ENCODE assay signal across 8 cellular contexts in genomic region chr14:73634333-73634833, GRCh38. TPM values are rescaled to one million over a fixed set of nuclear protein-coding genes. Genes with fewer than 3 reads are reported as not detected.
DNase-seq lines count a peak whose midpoint lies in the region; ATAC-seq and TF ChIP-seq lines count a peak whose summit lies in the region.

No MANE protein-coding gene starts in this region.

- H3K36me3 ChIP-seq in HEK293 (ENCODE audit: control insufficient read depth in 2 of 2, insufficient read depth in 1 of 2, low read length in 2 of 2): no peaks in the 10 kb centered on the region
- no peaks in the 10 kb centered on the region for H3K36me3 ChIP-seq in WERI-Rb-1
- no peaks in the 10 kb centered on the region for H3K36me3 ChIP-seq in neutrophil

- peak overlapping the region; percentile 56; the same call in 1 of the 2 replicates for H3K27ac ChIP-seq in HEK293 (ENCODE audit: extremely low read depth, low read depth, low read length)
- peak overlapping the region; percentile 17 for H3K27ac ChIP-seq in WERI-Rb-1
- no peak overlapping the region for H3K27ac ChIP-seq in neutrophil

- no peaks in the 10 kb centered on the region for H3K27me3 ChIP-seq in WERI-Rb-1 (ENCODE audit: insufficient read depth, low read depth, severe bottlenecking)
- H3K27me3 ChIP-seq in neutrophil: peaks cover 48% of the 10 kb centered on the region

- H3K27ac Mint-ChIP-seq in glutamatergic neuron (ENCODE audit: unreplicated experiment): no peak overlapping the region

- POLR2A ChIA-PET in HEK293 (lab: Yijun Ruan, JAX): no interaction called here

- H3K4me1 Mint-ChIP-seq in glutamatergic neuron (ENCODE audit: low read depth, unreplicated experiment): no peaks in the 10 kb centered on the region

- peak; percentile 17 for TF ChIP-seq CTCF in AG09319 (IDR thresholded peaks at IDR 0.05; ENCODE audit: low read depth, low read length)
- 0 out of 2 replicates have a peak, but pooled peaks have one; percentile 15 for TF ChIP-seq CTCF in HEK293 (tag by site-specific recombination; IDR thresholded peaks at IDR 0.05)
- peak; percentile 54 for TF ChIP-seq CTCF in WERI-Rb-1 (IDR thresholded peaks at IDR 0.05; ENCODE audit: low read depth, low read length)
- TF ChIP-seq CTCF in glutamatergic neuron (IDR thresholded peaks at IDR 0.05; ENCODE audit: partially characterized antibody, unreplicated experiment): no peak
- TF ChIP-seq CTCF in neutrophil (IDR thresholded peaks at IDR 0.05): no peak

- no peaks in the 10 kb centered on the region for H3K36me3 Mint-ChIP-seq in glutamatergic neuron (ENCODE audit: unreplicated experiment)

- H3K9me3 ChIP-seq in HEK293 (ENCODE audit: control insufficient read depth, insufficient read depth, low read depth, low read length) (no peaks in the 10 kb centered on the region), WERI-Rb-1 (ENCODE audit: severe bottlenecking) (no peaks in the 10 kb centered on the region), neutrophil (no peaks in the 10 kb centered on the region)

- H3K4me3 ChIP-seq in HEK293 (ENCODE audit: low read depth, low read length) (no peak overlapping the region), WERI-Rb-1 (ENCODE audit: low read depth, low read length) (peak overlapping the region; percentile 55), neutrophil (ENCODE audit: low read depth in 1 of 2, low read length in 1 of 2) (peak overlapping the region; percentile 50 to 66)

- ATAC-seq in HG02610 (IDR thresholded peaks at IDR 0.05; ENCODE audit: unreplicated experiment): no peak

- H3K4me1 ChIP-seq in HEK293 (ENCODE audit: control insufficient read depth, insufficient read depth, low read length): no peaks in the 10 kb centered on the region
- H3K4me1 ChIP-seq in neutrophil (ENCODE audit: control insufficient read depth in 1 of 2, insufficient read depth in 1 of 2, low read depth in 1 of 2, low read length in 1 of 2): peaks cover 15 to 16% of the 10 kb centered on the region in 2 experiments

- CTCF ChIA-PET in HEK293 (lab: Yijun Ruan, JAX): interaction anchor here (0.7 to 2.5 kb wide), 5 partner anchors 9 to 162 kb away, joined by 3 to 25 read pairs (median 3); no protein-coding TSS in a partner anchor

- peaks cover 2% of the 10 kb centered on the region for H3K27me3 Mint-ChIP-seq in glutamatergic neuron (ENCODE audit: unreplicated experiment)

- DNase-seq in AG09319 (ENCODE audit: extremely low read depth, low read depth): no peak
- DNase-seq in WERI-Rb-1: peak; percentile 45
- peak; percentile 56 for DNase-seq in glutamatergic neuron
- no peak for DNase-seq in stimulated activated CD4-positive, alpha-beta T cell treated with anti-CD3 and anti-CD28 coated beads, Interleukin-4, amount 100 ng/mL, for 1 hour
- DNase-seq in activated effector memory CD4-positive, alpha-beta T cell treated with anti-CD3 and anti-CD28 coated beads, Interleukin-2, amount 50 U/mL, for 16 hours: no peak

- peaks cover 2% of the 10 kb centered on the region for H3K9me3 Mint-ChIP-seq in glutamatergic neuron (ENCODE audit: unreplicated experiment)

- H3K4me3 Mint-ChIP-seq in glutamatergic neuron (ENCODE audit: unreplicated experiment): peak overlapping the region; percentile 76

TF ChIP-seq in HEK293, 187 proteins besides CTCF, POLR2A, EP300 and RAD21 (continues in another document):
- TF ChIP-seq ZBTB8A (tag by site-specific recombination; IDR thresholded peaks at IDR 0.05) (0 out of 2 replicates have a peak, but pooled peaks have one; percentile 13), ZNF600 (tag by site-specific recombination; IDR thresholded peaks at IDR 0.05) (peak; percentile 19; the same call in 1 of the 2 replicates), ZNF660 (tag by site-specific recombination; IDR thresholded peaks at IDR 0.05) (peak; percentile 70; the same call in 1 of the 2 replicates), ZNF561 (tag by site-specific recombination; IDR thresholded peaks at IDR 0.05; ENCODE audit: borderline replicate concordance) (peak; percentile 25; the same call in 1 of the 2 replicates), ZBTB11 (tag by site-specific recombination; conservative IDR thresholded peaks at IDR 0.05; ENCODE audit: low read depth) (peak; percentile 27; the same call in 1 of the 2 replicates), ZNF654 (tag by site-specific recombination; IDR thresholded peaks at IDR 0.05; ENCODE audit: low read depth) (no peak), ZBTB49 (tag by site-specific recombination; IDR thresholded peaks at IDR 0.05; ENCODE audit: low read depth) (no peak), ZIC2 (tag by site-specific recombination; IDR thresholded peaks at IDR 0.05) (peak; percentile 21; the same call in 1 of the 2 replicates), ZNF76 (tag by site-specific recombination; IDR thresholded peaks at IDR 0.05; ENCODE audit: borderline replicate concordance, low read depth) (0 out of 2 replicates have a peak, but pooled peaks have one; percentile 13), ZNF629 (tag by site-specific recombination; IDR thresholded peaks at IDR 0.05) (no peak), PATZ1 (tag by site-specific recombination; IDR thresholded peaks at IDR 0.05) (peak; percentile 26), ZBTB44 (tag by site-specific recombination; IDR thresholded peaks at IDR 0.05) (0 out of 2 replicates have a peak, but pooled peaks have one; percentile 8), ZNF10 (tag by site-specific recombination; IDR thresholded peaks at IDR 0.05) (peak; percentile 88)

RNA-seq across cellular contexts. Expression of gene DNAL1, which starts 10.4 kb away (rescaled TPM):
- 18.5 TPM for total RNA-seq in glutamatergic neuron (ENCODE audit: unreplicated experiment)

RNA-seq across cellular contexts. Expression of gene ACOT6, which starts 22.1 kb away (rescaled TPM):
- not detected for total RNA-seq in glutamatergic neuron (ENCODE audit: unreplicated experiment)

RNA-seq across cellular contexts. Expression of gene ACOT4, which starts 42.7 kb away (rescaled TPM):
- total RNA-seq in glutamatergic neuron (ENCODE audit: unreplicated experiment): not detected

Comparison
In these comparisons a context has a peak if more than half of its experiments do, and no peak if none do; other contexts are left out.
1. DNase-seq: peak in WERI-Rb-1 (single experiment) and glutamatergic neuron (single experiment); none in AG09319 (single experiment), stimulated activated CD4-positive, alpha-beta T cell treated with anti-CD3 and anti-CD28 coated beads, Interleukin-4, amount 100 ng/mL, for 1 hour (single experiment) and activated effector memory CD4-positive, alpha-beta T cell treated with anti-CD3 and anti-CD28 coated beads, Interleukin-2, amount 50 U/mL, for 16 hours (single experiment).
2. CTCF ChIP-seq: peak in AG09319 (single experiment), HEK293 (single experiment) and WERI-Rb-1 (single experiment); none in glutamatergic neuron (single experiment) and neutrophil (single experiment).